ENCODE assay signal across 18 cellular contexts in genomic region chr10:70114902-70115301, GRCh38.
"Had no signal": no experiment of that assay in that cellular context is flagged by ENCODE, and none has a peak within 500 bp of the region (broad histone marks: within the 10 kb centered on the region; RNA-seq: fewer than 3 reads in every experiment).

No MANE protein-coding gene starts in this region.

- DNase-seq: activated CD4-positive, alpha-beta T cell treated with anti-CD3 and anti-CD28 coated beads, Interleukin-2, amount 50 U/mL, for 4 hours; activated gamma-delta T cell treated with Interleukin-2 at 50 U/mL for 16 hours; activated T-cell treated with anti-CD3 and anti-CD28 coated beads, Interleukin-2, amount 50 U/mL, for 72 hours; erythroblast; gastrocnemius medialis; head of caudate nucleus; kidney; midbrain; nephron progenitor cell; stimulated activated naive CD8-positive, alpha-beta T cell treated with anti-CD3 and anti-CD28 coated beads, Interleukin-15, Interleukin-2, amounts not matched to agents 100 U/mL and 50 U/mL, for 24 hours; T-helper 2 cell; transverse colon; uterus had no signal

- H3K36me3 Mint-ChIP-seq: activated naive CD4-positive, alpha-beta T cell treated with anti-CD3 and anti-CD28 coated beads, Interleukin-2, amount 50 U/mL, for 72 hours had no signal

- H3K36me3 ChIP-seq: uterus had no signal

- H3K4me3 ChIP-seq: cardiac muscle cell, gastrocnemius medialis, transverse colon, uterus had no signal

- H3K27me3 ChIP-seq: cardiac muscle cell, gastrocnemius medialis, transverse colon, uterus had no signal

- H3K27ac ChIP-seq: cardiac muscle cell, gastrocnemius medialis, transverse colon, uterus, VCaP had no signal

- H3K4me1 ChIP-seq: transverse colon, uterus had no signal

- ATAC-seq: activated naive CD4-positive, alpha-beta T cell treated with anti-CD3 and anti-CD28 coated beads, Interleukin-2, amount 50 U/mL, for 72 hours; activated T-cell treated with anti-CD3 and anti-CD28 coated beads, Interleukin-2, amount 50 U/mL, for 72 hours; gastrocnemius medialis; left lobe of liver; stimulated activated naive CD8-positive, alpha-beta T cell treated with anti-CD3 and anti-CD28 coated beads, Interleukin-15, Interleukin-2, amounts not matched to agents 100 U/mL and 50 U/mL, for 24 hours had no signal

- H3K27ac Mint-ChIP-seq: activated naive CD4-positive, alpha-beta T cell treated with anti-CD3 and anti-CD28 coated beads, Interleukin-2, amount 50 U/mL, for 72 hours; activated T-cell treated with anti-CD3 and anti-CD28 coated beads, Interleukin-2, amount 50 U/mL, for 72 hours; nephron progenitor cell; progenitor cell of endocrine pancreas had no signal

- H3K27me3 Mint-ChIP-seq: progenitor cell of endocrine pancreas had no signal

- H3K9me3 Mint-ChIP-seq: activated naive CD4-positive, alpha-beta T cell treated with anti-CD3 and anti-CD28 coated beads, Interleukin-2, amount 50 U/mL, for 72 hours; activated T-cell treated with anti-CD3 and anti-CD28 coated beads, Interleukin-2, amount 50 U/mL, for 72 hours; nephron progenitor cell had no signal

- H3K9me3 ChIP-seq: gastrocnemius medialis, transverse colon, uterus had no signal

- H3K4me3 Mint-ChIP-seq: activated T-cell treated with anti-CD3 and anti-CD28 coated beads, Interleukin-2, amount 50 U/mL, for 72 hours; nephron progenitor cell had no signal
